ENCODE assay signal across 18 cellular contexts in genomic region chr4:8886625-8887406, GRCh38. TPM values are rescaled to one million over a fixed set of nuclear protein-coding genes. Genes with fewer than 3 reads are reported as not detected.
A peak's percentile ranks its signal among the peaks of the same experiment; 100 is the strongest.
DNase-seq lines count a peak whose midpoint lies in the region; ATAC-seq and TF ChIP-seq lines count a peak whose summit lies in the region.
"Had no signal": no experiment of that assay in that cellular context is flagged by ENCODE, and none has a peak within 500 bp of the region (broad histone marks: within the 10 kb centered on the region; RNA-seq: fewer than 3 reads in every experiment).

No MANE protein-coding gene starts in this region.

- H4K20me1 ChIP-seq in PC-3 (ENCODE audit: low read length) (no peaks in the 10 kb centered on the region), fibroblast of lung (ENCODE audit: control insufficient read depth, extremely low read depth, insufficient read depth, low read length) (no peaks in the 10 kb centered on the region)

- CTCF ChIA-PET in PC-3 (lab: Charles Lee), result no interaction called here

- H3K9me2 ChIP-seq in PC-3 (replicated peaks; ENCODE audit: low read length), result no peaks in the 10 kb centered on the region

- POLR2A ChIA-PET in PC-3 (lab: Charles Lee; ENCODE audit: unreplicated experiment), result no interaction called here

- ATAC-seq in PC-3 (no peak), GM21390 (IDR thresholded peaks at IDR 0.05; ENCODE audit: unreplicated experiment) (no peak), GM21381 (IDR thresholded peaks at IDR 0.05; ENCODE audit: unreplicated experiment) (no peak), HG03442 (IDR thresholded peaks at IDR 0.05; ENCODE audit: unreplicated experiment) (no peak)
- ATAC-seq: effector memory CD8-positive, alpha-beta T cell had no signal

- H3F3A ChIP-seq in PC-3 (ENCODE audit: low read length, unreplicated experiment), result no peaks in the 10 kb centered on the region

- H3K4me3 ChIP-seq in PC-3 (ENCODE audit: low read length) (no peak overlapping the region), fibroblast of lung (replicated peaks in 1 of 4; ENCODE audit: control extremely low read depth in 1 of 4, insufficient read depth in 1 of 4, low read depth in 3 of 4, low read length in 4 of 4) (no peak overlapping the region)
- H3K4me3 ChIP-seq: hepatocyte had no signal

- H3K27me3 ChIP-seq in PC-3 (ENCODE audit: low read length) (peaks cover 33% of the 10 kb centered on the region), fibroblast of lung (ENCODE audit: control insufficient read depth, insufficient read depth, low read length) (peaks cover 7% of the 10 kb centered on the region)

- no peak overlapping the region for H2AFZ ChIP-seq in PC-3 (ENCODE audit: low read length)
- no peak overlapping the region for H2AFZ ChIP-seq in fibroblast of lung (ENCODE audit: low read length)
- H2AFZ ChIP-seq: hepatocyte, parathyroid adenoma had no signal

- H3K36me3 ChIP-seq in PC-3 (ENCODE audit: low read depth, low read length) (no peaks in the 10 kb centered on the region), fibroblast of lung (ENCODE audit: control insufficient read depth, insufficient read depth, low read length) (no peaks in the 10 kb centered on the region)

- H3K27ac ChIP-seq in PC-3 (ENCODE audit: low read length) (no peak overlapping the region), fibroblast of lung (ENCODE audit: insufficient read depth, low read length) (no peak overlapping the region)
- H3K27ac ChIP-seq: C4-2B, hepatocyte, parathyroid adenoma had no signal

- H3K79me2 ChIP-seq in PC-3 (ENCODE audit: low read length) (no peaks in the 10 kb centered on the region), fibroblast of lung (ENCODE audit: control insufficient read depth, insufficient read depth, low read length) (no peaks in the 10 kb centered on the region)
- H3K79me2 ChIP-seq: hepatocyte, parathyroid adenoma had no signal

- no TSS peak for BruUV-seq in PC-3 (replicated peaks; lab: Mats Ljungman, UMichigan)

- H3K4me1 ChIP-seq in PC-3 (ENCODE audit: insufficient read depth, low read length) (no peaks in the 10 kb centered on the region), fibroblast of lung (ENCODE audit: control insufficient read depth, extremely low read depth, insufficient read depth, low read length) (no peaks in the 10 kb centered on the region)
- H3K4me1 ChIP-seq: parathyroid adenoma had no signal

- H3K9ac ChIP-seq in PC-3 (ENCODE audit: low read length), result no peak overlapping the region
- H3K9ac ChIP-seq in fibroblast of lung (ENCODE audit: insufficient read depth, low read length), result no peak overlapping the region
- H3K9ac ChIP-seq: parathyroid adenoma had no signal

- peak; percentile 47; the same call in 2 of the 3 replicates for TF ChIP-seq CTCF in GM12872 (IDR thresholded peaks at IDR 0.05; ENCODE audit: insufficient read depth, low read depth, low read length)
- peak; percentile 58 for TF ChIP-seq CTCF in PC-3 (conservative IDR thresholded peaks at IDR 0.05; ENCODE audit: low read depth, low read length)
- TF ChIP-seq CTCF in fibroblast of lung (conservative IDR thresholded peaks at IDR 0.05 in 1 of 2, IDR thresholded peaks at IDR 0.05 in 1 of 2; ENCODE audit: low read depth in 1 of 2, low read length in 2 of 2), result peak; percentile 10 to 37

- intact Hi-C loops in PC-3 (cut with micrococcal nuclease), result no loop called here

- H3K9me3 ChIP-seq in PC-3 (ENCODE audit: low read length) (no peaks in the 10 kb centered on the region), fibroblast of lung (ENCODE audit: control insufficient read depth, insufficient read depth, low read depth, low read length) (no peaks in the 10 kb centered on the region)

- DNase-seq in A172 (ENCODE audit: low spot score), result peak; percentile 18
- DNase-seq in PC-3, result peak; percentile 2
- DNase-seq in fibroblast of lung (ENCODE audit: low read depth in 2 of 2), result no peak
- no peak for DNase-seq in activated CD4-positive, alpha-beta T cell treated with anti-CD3 and anti-CD28 coated beads, Interleukin-2, amount 50 U/mL, for 4 hours
- DNase-seq: activated T-cell treated with anti-CD3 and anti-CD28 coated beads for 4 hours; effector memory CD8-positive, alpha-beta T cell; GDM1; mesenchymal stem cell; NCI-H1417 treated with DMSO at 0.1 percent for 48 hours; NCI-H524; SHP77 had no signal

- H3K4me2 ChIP-seq in PC-3 (ENCODE audit: low read length) (no peak overlapping the region), fibroblast of lung (ENCODE audit: extremely low read depth, insufficient read depth, low read length) (no peak overlapping the region)
- H3K4me2 ChIP-seq: hepatocyte had no signal

RNA-seq across cellular contexts. Expression of gene HMX1, which starts 15.2 kb away (rescaled TPM):
- not detected in 2 replicates for total RNA-seq in A172 (2014; rRNA removed; shearing (Covaris generic))
- not detected in 2 replicates for total RNA-seq in PC-3 (2014; rRNA removed)
- not detected in 2 replicates for total RNA-seq in fibroblast of lung
- not detected in 2 replicates for polyA plus RNA-seq in fibroblast of lung
- polyA plus RNA-seq in fibroblast of lung (2012), result not detected in 2 replicates
- polyA minus RNA-seq in fibroblast of lung (ENCODE audit: low replicate concordance), result not detected in 2 replicates
- total RNA-seq: hepatocyte had no signal
- polyA plus RNA-seq: hepatocyte had no signal

Comparison
In these comparisons a context has a peak if more than half of its experiments do, and no peak if none do; other contexts are left out.
1. DNase-seq: peak in A172 (single experiment) and PC-3 (single experiment); none in fibroblast of lung (0 of 2) and activated CD4-positive, alpha-beta T cell treated with anti-CD3 and anti-CD28 coated beads, Interleukin-2, amount 50 U/mL, for 4 hours (0 of 2).
2. Peak in every context shown above with its lines, with median percentiles within 50 percentile points of each other: CTCF ChIP-seq.